Comparison of ENCODE assay signal across 1 cellular context in the genomic region with DNA sequence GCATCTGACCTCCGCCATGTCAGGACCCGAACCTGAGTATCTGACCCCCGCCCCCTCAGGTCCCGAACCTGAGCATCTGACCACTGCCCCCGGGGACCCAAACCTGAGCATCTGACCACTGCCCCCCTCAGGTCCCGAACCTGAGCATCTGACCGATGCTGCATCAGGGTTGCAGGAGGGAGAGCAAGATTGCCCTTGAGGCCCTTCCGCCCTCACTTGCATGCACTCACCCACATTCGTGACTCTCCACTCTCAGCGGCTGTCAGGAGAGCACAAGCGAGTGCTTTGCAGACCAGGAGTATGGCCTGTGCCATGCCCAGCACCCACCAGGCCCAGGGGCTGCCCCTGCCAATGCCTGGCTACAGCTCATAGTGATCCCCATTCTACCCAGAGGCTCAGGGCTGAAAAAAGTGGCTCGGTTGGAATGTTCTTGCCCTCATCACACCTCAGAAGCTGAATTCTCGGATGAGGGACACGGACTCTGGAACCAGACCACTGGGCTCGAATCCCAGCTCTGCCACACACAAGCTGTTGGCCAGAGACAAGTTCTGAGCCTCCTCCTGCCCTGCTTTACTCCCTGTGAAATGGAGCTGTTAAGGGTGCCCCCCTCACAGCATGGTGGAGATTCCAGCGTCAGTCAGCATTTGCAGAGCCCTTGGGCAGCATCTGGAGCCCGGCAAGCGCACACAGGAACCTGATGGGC.
TF ChIP-seq lines count a peak whose summit lies in the region.

No MANE protein-coding gene starts in this region.

TF ChIP-seq in SK-N-SH treated with all-trans-retinoic acid at 6 μM for 48 hours, 23 proteins besides CTCF, POLR2A, EP300 and RAD21 (continued from another document):
- TF ChIP-seq, protein P1, sequence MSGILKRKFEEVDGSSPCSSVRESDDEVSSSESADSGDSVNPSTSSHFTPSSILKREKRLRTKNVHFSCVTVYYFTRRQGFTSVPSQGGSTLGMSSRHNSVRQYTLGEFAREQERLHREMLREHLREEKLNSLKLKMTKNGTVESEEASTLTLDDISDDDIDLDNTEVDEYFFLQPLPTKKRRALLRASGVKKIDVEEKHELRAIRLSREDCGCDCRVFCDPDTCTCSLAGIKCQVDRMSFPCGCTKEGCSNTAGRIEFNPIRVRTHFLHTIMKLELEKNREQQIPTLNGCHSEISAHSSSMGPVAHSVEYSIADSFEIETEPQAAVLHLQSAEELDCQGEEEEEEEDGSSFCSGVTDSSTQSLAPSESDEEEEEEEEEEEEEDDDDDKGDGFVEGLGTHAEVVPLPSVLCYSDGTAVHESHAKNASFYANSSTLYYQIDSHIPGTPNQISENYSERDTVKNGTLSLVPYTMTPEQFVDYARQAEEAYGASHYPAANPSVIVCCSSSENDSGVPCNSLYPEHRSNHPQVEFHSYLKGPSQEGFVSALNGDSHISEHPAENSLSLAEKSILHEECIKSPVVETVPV (CRISPR knock-in tag; IDR thresholded peaks at IDR 0.05) = no peak
- TF ChIP-seq GLIS3 (CRISPR knock-in tag; IDR thresholded peaks at IDR 0.05) = no peak
- TF ChIP-seq, protein P2, sequence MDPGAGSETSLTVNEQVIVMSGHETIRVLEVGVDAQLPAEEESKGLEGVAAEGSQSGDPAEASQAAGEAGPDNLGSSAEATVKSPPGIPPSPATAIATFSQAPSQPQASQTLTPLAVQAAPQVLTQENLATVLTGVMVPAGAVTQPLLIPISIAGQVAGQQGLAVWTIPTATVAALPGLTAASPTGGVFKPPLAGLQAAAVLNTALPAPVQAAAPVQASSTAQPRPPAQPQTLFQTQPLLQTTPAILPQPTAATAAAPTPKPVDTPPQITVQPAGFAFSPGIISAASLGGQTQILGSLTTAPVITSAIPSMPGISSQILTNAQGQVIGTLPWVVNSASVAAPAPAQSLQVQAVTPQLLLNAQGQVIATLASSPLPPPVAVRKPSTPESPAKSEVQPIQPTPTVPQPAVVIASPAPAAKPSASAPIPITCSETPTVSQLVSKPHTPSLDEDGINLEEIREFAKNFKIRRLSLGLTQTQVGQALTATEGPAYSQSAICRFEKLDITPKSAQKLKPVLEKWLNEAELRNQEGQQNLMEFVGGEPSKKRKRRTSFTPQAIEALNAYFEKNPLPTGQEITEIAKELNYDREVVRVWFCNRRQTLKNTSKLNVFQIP (CRISPR knock-in tag; IDR thresholded peaks at IDR 0.05; ENCODE audit: borderline replicate concordance, low read depth) = no peak
- TF ChIP-seq CSDC2 (CRISPR knock-in tag; IDR thresholded peaks at IDR 0.05) = no peak
- TF ChIP-seq TCF4 (CRISPR knock-in tag; IDR thresholded peaks at IDR 0.05; ENCODE audit: borderline replicate concordance) = no peak
- TF ChIP-seq ZFP30 (CRISPR knock-in tag; IDR thresholded peaks at IDR 0.05) = no peak
- TF ChIP-seq BACH2 (CRISPR knock-in tag; IDR thresholded peaks at IDR 0.05; ENCODE audit: borderline replicate concordance) = no peak
TF ChIP-seq in SK-N-SH treated with all-trans-retinoic acid at 6 μM for 48 hours: peak in this region for 0.
